In the genomic region with DNA sequence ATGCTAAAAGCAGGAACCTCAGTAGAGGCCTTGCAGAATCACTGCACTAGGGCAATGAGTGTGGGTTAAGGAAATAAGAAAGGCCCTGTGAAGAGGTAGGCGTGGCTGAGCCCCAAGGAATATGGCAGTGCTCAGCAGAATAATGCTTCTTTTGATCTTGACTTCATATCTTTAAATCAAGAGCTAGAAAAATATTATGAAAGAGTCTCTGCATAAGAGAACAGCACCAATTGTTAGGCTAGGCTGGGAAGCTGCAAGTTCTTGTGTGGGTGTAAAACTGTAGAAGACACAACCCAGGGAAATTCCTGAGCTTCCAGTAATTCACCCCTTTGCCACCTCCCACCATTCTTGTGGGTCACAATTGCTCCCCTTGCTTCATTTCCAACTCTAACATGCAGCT, we compare ENCODE assay signal across 27 cellular contexts. TPM values are rescaled to one million over a fixed set of nuclear protein-coding genes. Genes with fewer than 3 reads are reported as not detected.
A peak's percentile ranks its signal among the peaks of the same experiment; 100 is the strongest.
DNase-seq lines count a peak whose midpoint lies in the region; ATAC-seq and TF ChIP-seq lines count a peak whose summit lies in the region.
"Had no signal": no experiment of that assay in that cellular context is flagged by ENCODE, and none has a peak within 500 bp of the region (broad histone marks: within the 10 kb centered on the region; RNA-seq: fewer than 3 reads in every experiment).

No MANE protein-coding gene starts in this region.

- peaks cover 5% of the 10 kb centered on the region for H3K27me3 ChIP-seq in adipocyte (replicated peaks; ENCODE audit: control insufficient read depth, insufficient read depth, low read length)
- H3K27me3 ChIP-seq: MG63, SJSA1 had no signal

- DNase-seq in COLO829 (ENCODE audit: low spot score) (peak; percentile 84), adipocyte (ENCODE audit: low read depth) (peak; percentile 2), fibroblast of pulmonary artery (ENCODE audit: low read depth) (peak; percentile 10), renal cortical epithelial cell (ENCODE audit: low read depth) (peak; percentile 16), left ventricle myocardium superior (no peak), GM20000 (ENCODE audit: low spot score) (no peak), SKM-1 (lab: John Stamatoyannopoulos, UW; ENCODE audit: unreplicated experiment) (no peak)
- DNase-seq: CD4-positive, CD25-positive, alpha-beta regulatory T cell; COR-L47; KBM-7; MG63; NCI-H1105 treated with DMSO at 0.1 percent for 48 hours; NCI-H146; NCI-H1930; NCI-H2107; NCI-H446; NCI-H524 treated with DMSO at 0.1 percent for 48 hours; NCI-H774; PC-9; Right ventricle myocardium superior; RPMI8226 had no signal

- H3K9me3 ChIP-seq in adipocyte (ENCODE audit: control insufficient read depth, low read length): peaks cover 6% of the 10 kb centered on the region
- H3K9me3 ChIP-seq: MG63, SJSA1 had no signal

- ATAC-seq in left ventricle myocardium superior (no peak), HG03571 (IDR thresholded peaks at IDR 0.05; ENCODE audit: unreplicated experiment) (no peak)
- ATAC-seq: HCT116 had no signal

- no peaks in the 10 kb centered on the region for H3K4me1 ChIP-seq in adipocyte (ENCODE audit: control insufficient read depth, insufficient read depth, low read length)
- H3K4me1 ChIP-seq: SJSA1 had no signal

- H3K9ac ChIP-seq in adipocyte (ENCODE audit: low read length): no peak overlapping the region

- H3K36me3 ChIP-seq in adipocyte (ENCODE audit: control insufficient read depth, insufficient read depth, low read length, severe bottlenecking): no peaks in the 10 kb centered on the region
- H3K36me3 ChIP-seq: MG63, SJSA1 had no signal

- no peak for TF ChIP-seq CTCF in fibroblast of pulmonary artery (IDR thresholded peaks at IDR 0.05; ENCODE audit: low read length, missing control alignments)
- TF ChIP-seq CTCF in GM20000 (IDR thresholded peaks at IDR 0.05; ENCODE audit: extremely low read depth, missing control alignments): no peak

- H3K4me3 ChIP-seq in adipocyte (ENCODE audit: low read length): no peak overlapping the region
- no peak overlapping the region for H3K4me3 ChIP-seq in fibroblast of pulmonary artery (replicated peaks; ENCODE audit: low read depth, low read length)
- H3K4me3 ChIP-seq: MG63, PC-9, SJSA1 had no signal

- intact Hi-C loops in left ventricle myocardium superior (cut with micrococcal nuclease): no loop called here

RNA-seq across cellular contexts. Expression of gene CLCA4, which starts 50.0 kb away (rescaled TPM):
- total RNA-seq in renal cortical epithelial cell (not detected in 2 replicates), left ventricle myocardium superior (not detected)
- total RNA-seq: A172; CD4-positive, CD25-positive, alpha-beta regulatory T cell; H4; LHCN-M2; PC-9; Right ventricle myocardium superior; SJSA1 had no signal

Comparison
In these comparisons a context has a peak if more than half of its experiments do, and no peak if none do; other contexts are left out.
1. DNase-seq: peak in COLO829 (single experiment), adipocyte (single experiment), fibroblast of pulmonary artery (single experiment) and renal cortical epithelial cell (single experiment); none in left ventricle myocardium superior (single experiment), GM20000 (single experiment) and SKM-1 (single experiment).